Comparison of ENCODE assay signal across 20 cellular contexts in genomic region chr9:134611046-134611445, GRCh38. TPM values are rescaled to one million over a fixed set of nuclear protein-coding genes. Genes with fewer than 3 reads are reported as not detected.
"Had no signal": no experiment of that assay in that cellular context is flagged by ENCODE, and none has a peak within 500 bp of the region (broad histone marks: within the 10 kb centered on the region; RNA-seq: fewer than 3 reads in every experiment).

No MANE protein-coding gene starts in this region.

- H3K9me3 ChIP-seq: adrenal gland, colonic mucosa, upper lobe of right lung had no signal

- H3K27ac ChIP-seq: adrenal gland, colonic mucosa, gastroesophageal sphincter, right atrium auricular region, upper lobe of right lung had no signal

- ATAC-seq: gastroesophageal sphincter; left colon; naive thymus-derived CD4-positive, alpha-beta T cell; upper lobe of right lung had no signal

- H3K36me3 ChIP-seq: adrenal gland, colonic mucosa, esophagus squamous epithelium, gastroesophageal sphincter, right atrium auricular region, upper lobe of right lung had no signal

- H3K4me1 Mint-ChIP-seq: endodermal cell; naive thymus-derived CD4-positive, alpha-beta T cell had no signal

- DNase-seq: activated CD4-positive, alpha-beta memory T cell treated with anti-CD3 and anti-CD28 coated beads for 36 hours; activated CD4-positive, alpha-beta T cell treated with anti-CD3 and anti-CD28 coated beads for 48 hours; activated CD4-positive, CD25-positive, alpha-beta regulatory T cell; activated naive CD4-positive, alpha-beta T cell; activated T-cell treated with anti-CD3 and anti-CD28 coated beads, Interleukin-2, amount 50 U/mL, for 1 hour; colonic mucosa; endodermal cell; esophagus squamous epithelium; left colon; naive thymus-derived CD4-positive, alpha-beta T cell; stimulated activated CD4-positive, alpha-beta T cell treated with anti-CD3 and anti-CD28 coated beads, Interleukin-4, amount 100 ng/mL, for 24 hours; stimulated activated naive CD4-positive, alpha-beta T cell treated with Interleukin-2 at 50 U/mL for 16 hours; T1000; upper lobe of right lung had no signal

- H3K27me3 ChIP-seq: adrenal gland, colonic mucosa, gastroesophageal sphincter, right atrium auricular region, upper lobe of right lung had no signal

- H3K27ac Mint-ChIP-seq: activated CD4-positive, alpha-beta memory T cell treated with anti-CD3 and anti-CD28 coated beads for 36 hours; activated naive CD8-positive, alpha-beta T cell; endodermal cell; naive thymus-derived CD4-positive, alpha-beta T cell; progenitor cell of endocrine pancreas; T-helper 1 cell treated with Interleukin-12 subunit alpha and Interleukin-12 subunit beta and Interleukin-4 antibody, amounts not matched to agents 30 μg/mL and 1 μg/mL, for 36 hours had no signal

- H3K4me1 ChIP-seq: adrenal gland, colonic mucosa, gastroesophageal sphincter, right atrium auricular region, upper lobe of right lung had no signal

- H3K4me3 Mint-ChIP-seq: activated CD4-positive, alpha-beta memory T cell treated with anti-CD3 and anti-CD28 coated beads for 36 hours; activated naive CD8-positive, alpha-beta T cell; endodermal cell; naive thymus-derived CD4-positive, alpha-beta T cell; T-helper 1 cell treated with Interleukin-12 subunit alpha and Interleukin-12 subunit beta and Interleukin-4 antibody, amounts not matched to agents 30 μg/mL and 1 μg/mL, for 36 hours had no signal

- H3K4me3 ChIP-seq: adrenal gland, colonic mucosa, esophagus squamous epithelium, gastroesophageal sphincter, right atrium auricular region, upper lobe of right lung had no signal

RNA-seq across cellular contexts. Expression of gene COL5A1, which starts 30.6 kb away (rescaled TPM):
- polyA plus RNA-seq: naive thymus-derived CD4-positive, alpha-beta T cell had no signal
